29 cellular contexts compared by ENCODE assay signal in genomic region chr22:35392357-35392756, GRCh38. TPM values are rescaled to one million over a fixed set of nuclear protein-coding genes. Genes with fewer than 3 reads are reported as not detected.
DNase-seq lines count a peak whose midpoint lies in the region; ATAC-seq, FAIRE-seq and TF ChIP-seq lines count a peak whose summit lies in the region.
"Had no signal": no experiment of that assay in that cellular context is flagged by ENCODE, and none has a peak within 500 bp of the region (broad histone marks: within the 10 kb centered on the region; RNA-seq: fewer than 3 reads in every experiment).

No MANE protein-coding gene starts in this region.

- peak; percentile 50 for FAIRE-seq in GM12891 (lab: Jason Lieb, UNC)
- FAIRE-seq: astrocyte, endometrium, frontal cortex, HTR-8/SVneo had no signal

- peak; percentile 56 for ATAC-seq in HG03108 (IDR thresholded peaks at IDR 0.05; ENCODE audit: unreplicated experiment)
- ATAC-seq in naive thymus-derived CD8-positive, alpha-beta T cell: no peak
- ATAC-seq: activated T-cell treated with anti-CD3 and anti-CD28 coated beads, Interleukin-2, amount 50 U/mL, for 4 hours; stimulated activated naive CD8-positive, alpha-beta T cell treated with anti-CD3 and anti-CD28 coated beads, Interleukin-15, Interleukin-2, amounts not matched to agents 100 U/mL and 50 U/mL, for 24 hours had no signal

- no peaks in the 10 kb centered on the region for H3K27me3 Mint-ChIP-seq in dendritic cell treated with granulocyte-macrophage colony-stimulating factor and Interleukin-4, amounts not matched to agents 40 ng/mL and 50 ng/mL, for 4 days
- peaks cover 8% of the 10 kb centered on the region for H3K27me3 Mint-ChIP-seq in HFFc6 (ENCODE audit: insufficient read depth)
- H3K27me3 Mint-ChIP-seq in naive thymus-derived CD8-positive, alpha-beta T cell: peaks cover 0 to 11% (median 3%) of the 10 kb centered on the region in 5 donors
- H3K27me3 Mint-ChIP-seq: progenitor cell of endocrine pancreas had no signal

- TF ChIP-seq EP300 in transverse colon (IDR thresholded peaks at IDR 0.05; ENCODE audit: low read depth): no peak

- H3K4me3 Mint-ChIP-seq in dendritic cell treated with granulocyte-macrophage colony-stimulating factor and Interleukin-4, amounts not matched to agents 40 ng/mL and 50 ng/mL, for 4 days: no peak overlapping the region
- H3K4me3 Mint-ChIP-seq in HFFc6: no peak overlapping the region
- no peak overlapping the region for H3K4me3 Mint-ChIP-seq in naive thymus-derived CD8-positive, alpha-beta T cell
- H3K4me3 Mint-ChIP-seq: activated CD4-positive, alpha-beta T cell treated with anti-CD3 and anti-CD28 coated beads, Interleukin-2, amount 10 ng/mL, durations not matched to agents 24 days and 14 days; activated T-cell treated with anti-CD3 and anti-CD28 coated beads, Interleukin-2, amount 50 U/mL, for 4 hours; H9 had no signal

- H3K36me3 Mint-ChIP-seq in dendritic cell treated with granulocyte-macrophage colony-stimulating factor and Interleukin-4, amounts not matched to agents 40 ng/mL and 50 ng/mL, for 4 days (ENCODE audit: low read depth): peaks cover 75% of the 10 kb centered on the region
- peaks cover 20% of the 10 kb centered on the region for H3K36me3 Mint-ChIP-seq in HFFc6 (ENCODE audit: low read depth)
- no peaks in the 10 kb centered on the region for H3K36me3 Mint-ChIP-seq in naive thymus-derived CD8-positive, alpha-beta T cell

- no peak for TF ChIP-seq CTCF in transverse colon (IDR thresholded peaks at IDR 0.05)
- TF ChIP-seq CTCF in HFFc6 (IDR thresholded peaks at IDR 0.05): no peak

- H3K9me3 Mint-ChIP-seq in dendritic cell treated with granulocyte-macrophage colony-stimulating factor and Interleukin-4, amounts not matched to agents 40 ng/mL and 50 ng/mL, for 4 days: no peaks in the 10 kb centered on the region
- H3K9me3 Mint-ChIP-seq in HFFc6: no peaks in the 10 kb centered on the region
- no peaks in the 10 kb centered on the region for H3K9me3 Mint-ChIP-seq in naive thymus-derived CD8-positive, alpha-beta T cell
- H3K9me3 Mint-ChIP-seq: activated CD4-positive, alpha-beta T cell treated with anti-CD3 and anti-CD28 coated beads, Interleukin-2, amount 10 ng/mL, durations not matched to agents 24 days and 14 days; activated T-cell treated with anti-CD3 and anti-CD28 coated beads, Interleukin-2, amount 50 U/mL, for 4 hours; H9 had no signal

- WGBS in transverse colon (ENCODE audit: low coverage in 1 of 2), 2 donors: 53% methylated on average over 2 of the region's 2 CpGs; no CpG with 5 or more reads in 1 of the 2 donors

- intact Hi-C loops in dendritic cell treated with granulocyte-macrophage colony-stimulating factor and Interleukin-4, amounts not matched to agents 40 ng/mL and 50 ng/mL, for 4 days (cut with micrococcal nuclease): no loop called here
- intact Hi-C loops in transverse colon (cut with DNase I; ENCODE audit: low total_unique reads): no loop called here

- H3K4me3 ChIP-seq in transverse colon: no peak overlapping the region
- H3K4me3 ChIP-seq: coronary artery, sigmoid colon, thyroid gland had no signal

- peak overlapping the region; percentile 69 for H3K27ac Mint-ChIP-seq in dendritic cell treated with granulocyte-macrophage colony-stimulating factor and Interleukin-4, amounts not matched to agents 40 ng/mL and 50 ng/mL, for 4 days
- no peak overlapping the region for H3K27ac Mint-ChIP-seq in HFFc6
- H3K27ac Mint-ChIP-seq in naive thymus-derived CD8-positive, alpha-beta T cell: no peak overlapping the region
- H3K27ac Mint-ChIP-seq: activated CD4-positive, alpha-beta T cell treated with anti-CD3 and anti-CD28 coated beads, Interleukin-2, amount 10 ng/mL, durations not matched to agents 24 days and 14 days; H9; progenitor cell of endocrine pancreas had no signal

- no peaks in the 10 kb centered on the region for H3K27me3 ChIP-seq in transverse colon
- H3K27me3 ChIP-seq: neutrophil, sigmoid colon, thyroid gland had no signal

- peak overlapping the region in 2 of 4 donors; percentile 2 to 9 for H3K27ac ChIP-seq in transverse colon
- H3K27ac ChIP-seq: C4-2B, coronary artery, neutrophil, sigmoid colon, WERI-Rb-1 had no signal

- in situ Hi-C loops in transverse colon (cut with MboI; ENCODE audit: low pct_ligation_motif_present in 1 of 4, low pct_unique_long_range_greater_than_20kb in 1 of 4, low sequenced_read_pairs in 3 of 4): no loop called here

- H3K36me3 ChIP-seq in transverse colon: peaks cover 0 to 5% (median 0%) of the 10 kb centered on the region in 4 donors
- H3K36me3 ChIP-seq: thyroid gland, WERI-Rb-1 had no signal

- DNase-seq in GM12891 (ENCODE audit: insufficient read length, low spot score) (no peak), transverse colon (peak; percentile 72), HFFc6 (no peak), CD1c-positive myeloid dendritic cell (ENCODE audit: extremely low spot score) (no peak)
- no peak for DNase-seq in naive thymus-derived CD8-positive, alpha-beta T cell
- DNase-seq: activated CD4-positive, alpha-beta T cell treated with anti-CD3 and anti-CD28 coated beads, Interleukin-2, amount 10 ng/mL, durations not matched to agents 24 days and 14 days; activated gamma-delta T cell treated with Interleukin-2 at 50 U/mL for 16 hours; activated T-cell treated with anti-CD3 and anti-CD28 coated beads, Interleukin-2, amount 50 U/mL, for 4 hours; DMS79 treated with DMSO at 0.1 percent for 48 hours; H9; NCI-H1694; NCI-H510A; SHP77; sigmoid colon; stimulated activated naive CD8-positive, alpha-beta T cell treated with anti-CD3 and anti-CD28 coated beads, Interleukin-15, Interleukin-2, amounts not matched to agents 100 U/mL and 50 U/mL, for 24 hours; SW 1271; T-helper 9 cell; thyroid gland; WERI-Rb-1 had no signal

- H3K4me1 ChIP-seq in transverse colon: peaks cover 0 to 16% (median 3%) of the 10 kb centered on the region in 4 donors
- H3K4me1 ChIP-seq: sigmoid colon had no signal

- POLR2A ChIA-PET in naive thymus-derived CD8-positive, alpha-beta T cell (lab: Charles Lee): no interaction called here

- peaks cover 64% of the 10 kb centered on the region for H3K4me1 Mint-ChIP-seq in dendritic cell treated with granulocyte-macrophage colony-stimulating factor and Interleukin-4, amounts not matched to agents 40 ng/mL and 50 ng/mL, for 4 days (ENCODE audit: low read depth)
- no peaks in the 10 kb centered on the region for H3K4me1 Mint-ChIP-seq in HFFc6 (ENCODE audit: low read depth)
- H3K4me1 Mint-ChIP-seq in naive thymus-derived CD8-positive, alpha-beta T cell: peaks cover 0 to 14% (median 0%) of the 10 kb centered on the region in 4 donors
- H3K4me1 Mint-ChIP-seq: activated CD4-positive, alpha-beta T cell treated with anti-CD3 and anti-CD28 coated beads, Interleukin-2, amount 10 ng/mL, durations not matched to agents 24 days and 14 days had no signal

- H3K9me3 ChIP-seq in transverse colon: no peaks in the 10 kb centered on the region
- H3K9me3 ChIP-seq: neutrophil, sigmoid colon, thyroid gland had no signal

- TF ChIP-seq POLR2A in GM12891 (IDR thresholded peaks at IDR 0.05; ENCODE audit: low read depth, low read length): no peak
- no peak for TF ChIP-seq POLR2A in transverse colon (IDR thresholded peaks at IDR 0.05)

TF ChIP-seq in GM12891, 5 proteins besides CTCF, POLR2A, EP300 and RAD21:
- TF ChIP-seq SPI1 (IDR thresholded peaks at IDR 0.05; ENCODE audit: low read depth, low read length) (no peak), POU2F2 (IDR thresholded peaks at IDR 0.05; ENCODE audit: low read depth, low read length) (no peak), TAF1 (IDR thresholded peaks at IDR 0.05; ENCODE audit: low read depth, low read length) (no peak), POLR2AphosphoS5 (IDR thresholded peaks at IDR 0.05; ENCODE audit: low read depth, low read length) (no peak), PAX5 (IDR thresholded peaks at IDR 0.05; ENCODE audit: insufficient read depth, low read length, severe bottlenecking) (no peak)

RNA-seq across cellular contexts. Expression of gene MCM5, which starts 7.6 kb away (rescaled TPM):
- polyA plus RNA-seq in GM12891 (2012; ENCODE audit: low read depth, missing spikeins): 112 TPM
- total RNA-seq in transverse colon: 10 to 100 TPM; 11.6 to 26.6 (median 13.3) TPM
- 10 to 100 TPM; 41.1 to 96.3 (median 79.9) TPM for total RNA-seq in HFFc6 (2021; fragmentation: NEBNext Ultra II Directional; extraction: Animal tissue kit (Norgen Biotek cat#: 25700))
- 10 to 100 TPM; 64.3 to 68.1 TPM for total RNA-seq in naive thymus-derived CD8-positive, alpha-beta T cell
- 10 to 100 TPM; 22.3 to 25.6 (median 25.6) TPM for polyA plus RNA-seq in naive thymus-derived CD8-positive, alpha-beta T cell

RNA-seq across cellular contexts. Expression of gene HMOX1, which starts 11.5 kb away (rescaled TPM):
- 16.0 TPM for polyA plus RNA-seq in GM12891 (2012; ENCODE audit: low read depth, missing spikeins)
- 100 to 1,000 TPM in 1 of 4 donors, 10 to 100 TPM in 2, under 1 TPM in 1; 1.00 to 172 (median 42.7) TPM for total RNA-seq in transverse colon
- total RNA-seq in HFFc6 (2021; fragmentation: NEBNext Ultra II Directional; extraction: Animal tissue kit (Norgen Biotek cat#: 25700)): 100 to 1,000 TPM in 1 of 6 experiments, 10 to 100 TPM in 5; 51.2 to 117 (median 56.2) TPM
- 1 to 10 TPM; 2.6 to 3.1 TPM for total RNA-seq in naive thymus-derived CD8-positive, alpha-beta T cell
- polyA plus RNA-seq in naive thymus-derived CD8-positive, alpha-beta T cell: under 1 TPM in 1 of 3 donors, not detected in 2; 0.65 TPM
